Comparison of ENCODE assay signal across 2 cellular contexts in genomic region chr5:137034213-137034612, GRCh38.
TF ChIP-seq lines count a peak whose summit lies in the region.

No MANE protein-coding gene starts in this region.

TF ChIP-seq in H1, 55 proteins besides CTCF, POLR2A, EP300 and RAD21:
- TF ChIP-seq ATF3 (IDR thresholded peaks at IDR 0.05; ENCODE audit: insufficient read depth, low read depth, low read length), result no peak

TF ChIP-seq in neural cell, 6 proteins besides CTCF, POLR2A, EP300 and RAD21 (continued from another document):
- TF ChIP-seq MXI1 (conservative IDR thresholded peaks at IDR 0.05; ENCODE audit: poor library complexity, severe bottlenecking), result no peak
- no peak for TF ChIP-seq EZH2 (IDR thresholded peaks at IDR 0.05; ENCODE audit: borderline replicate concordance, insufficient read depth, low read length, poor library complexity, severe bottlenecking)
- no peak for TF ChIP-seq REST (IDR thresholded peaks at IDR 0.05; ENCODE audit: borderline replicate concordance)
- no peak for TF ChIP-seq TAF1 (IDR thresholded peaks at IDR 0.05; ENCODE audit: low read depth)
TF ChIP-seq in neural cell: peak in this region for 0.
